In the genomic region with DNA sequence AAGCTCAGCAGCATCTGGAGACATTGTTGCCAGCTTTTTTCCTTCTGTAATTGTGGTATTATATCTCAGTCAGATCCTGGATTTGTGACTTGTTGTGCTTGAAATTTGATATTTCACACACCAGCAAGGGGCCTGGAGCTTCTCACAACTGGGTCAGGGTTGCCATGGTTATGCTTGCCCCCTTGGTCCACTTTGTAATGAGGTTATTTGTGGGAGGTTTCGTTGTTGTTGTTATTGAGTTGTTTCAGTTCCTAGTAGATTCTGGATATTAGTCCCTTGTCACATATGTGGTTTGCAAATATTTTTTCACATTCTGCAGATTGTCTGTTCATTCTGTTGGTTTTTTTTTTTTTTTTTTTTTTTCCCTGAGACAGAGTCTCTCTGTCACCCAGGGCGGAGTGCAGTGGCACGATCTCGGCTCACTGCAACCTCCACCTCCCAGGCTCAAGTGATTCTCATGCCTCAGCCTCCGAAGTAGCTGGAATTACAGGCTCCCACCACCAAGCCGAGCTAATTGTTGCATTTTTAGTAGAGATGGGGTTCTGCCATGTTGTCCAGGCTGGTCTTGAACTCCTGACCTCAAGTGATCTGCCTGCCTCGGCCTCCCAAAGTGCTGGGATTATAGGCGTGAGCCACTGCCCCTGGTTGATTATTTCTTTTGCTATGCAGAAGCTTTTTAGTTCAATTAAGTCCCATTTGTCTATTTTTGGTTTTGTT, we compare ENCODE assay signal across 15 cellular contexts.
A peak's percentile ranks its signal among the peaks of the same experiment; 100 is the strongest.
DNase-seq lines count a peak whose midpoint lies in the region; ATAC-seq lines count a peak whose summit lies in the region.
"Had no signal": no experiment of that assay in that cellular context is flagged by ENCODE, and none has a peak within 500 bp of the region (broad histone marks: within the 10 kb centered on the region; RNA-seq: fewer than 3 reads in every experiment).

No MANE protein-coding gene starts in this region.

- peak; percentile 47 for DNase-seq in brain pericyte (ENCODE audit: low read depth, low spot score)
- no peak for DNase-seq in H4 (ENCODE audit: low spot score)
- DNase-seq in activated CD4-positive, alpha-beta memory T cell treated with anti-CD3 and anti-CD28 coated beads, Interleukin-2, amount 10 ng/mL, durations not matched to agents 7 days and 5 days = no peak
- DNase-seq in DMS153 (lab: John Stamatoyannopoulos, UW) = no peak
- no peak for DNase-seq in stimulated activated CD4-positive, alpha-beta T cell treated with anti-CD3 and anti-CD28 coated beads, Interleukin-4, amount 100 ng/mL, for 24 hours
- DNase-seq: activated CD8-positive, alpha-beta memory T cell treated with anti-CD3 and anti-CD28 coated beads, Interleukin-2, amount 50 U/mL, for 4 hours; CD8-positive, alpha-beta T cell; H7; head of caudate nucleus; mucosa of descending colon; NCI-H1105; stimulated activated CD4-positive, alpha-beta T cell treated with anti-CD3 and anti-CD28 coated beads, Interleukin-12 subunit alpha, Interleukin-12 subunit beta, amount 100 ng/mL, for 4 hours had no signal

- POLR2A ChIA-PET in activated CD4-positive, alpha-beta memory T cell treated with anti-CD3 and anti-CD28 coated beads, Interleukin-2, amount 10 ng/mL, durations not matched to agents 7 days and 5 days (lab: Charles Lee) = no interaction called here

- no peak overlapping the region for H3K27ac Mint-ChIP-seq in activated CD4-positive, alpha-beta memory T cell treated with anti-CD3 and anti-CD28 coated beads, Interleukin-2, amount 10 ng/mL, durations not matched to agents 7 days and 5 days
- H3K27ac Mint-ChIP-seq: CD8-positive, alpha-beta T cell had no signal

- H3K4me3 Mint-ChIP-seq in activated CD4-positive, alpha-beta memory T cell treated with anti-CD3 and anti-CD28 coated beads, Interleukin-2, amount 10 ng/mL, durations not matched to agents 7 days and 5 days = no peak overlapping the region
- H3K4me3 Mint-ChIP-seq: CD8-positive, alpha-beta T cell had no signal

- H3K27me3 Mint-ChIP-seq in activated CD4-positive, alpha-beta memory T cell treated with anti-CD3 and anti-CD28 coated beads, Interleukin-2, amount 10 ng/mL, durations not matched to agents 7 days and 5 days = peaks cover 13% of the 10 kb centered on the region

- ATAC-seq in GM18499 (IDR thresholded peaks at IDR 0.05; ENCODE audit: insufficient read depth, unreplicated experiment) = peak; percentile 94
- peak; percentile 82 for ATAC-seq in GM21381 (IDR thresholded peaks at IDR 0.05; ENCODE audit: unreplicated experiment)
- peak; percentile 95 for ATAC-seq in HG03066 (IDR thresholded peaks at IDR 0.05; ENCODE audit: low read depth, unreplicated experiment)
- ATAC-seq: CD8-positive, alpha-beta T cell; mucosa of descending colon had no signal

- H3K36me3 Mint-ChIP-seq in activated CD4-positive, alpha-beta memory T cell treated with anti-CD3 and anti-CD28 coated beads, Interleukin-2, amount 10 ng/mL, durations not matched to agents 7 days and 5 days (ENCODE audit: low read depth) = no peaks in the 10 kb centered on the region
- H3K36me3 Mint-ChIP-seq: CD8-positive, alpha-beta T cell had no signal

- CTCF ChIA-PET in activated CD4-positive, alpha-beta memory T cell treated with anti-CD3 and anti-CD28 coated beads, Interleukin-2, amount 10 ng/mL, durations not matched to agents 7 days and 5 days (lab: Charles Lee) = no interaction called here

- no peaks in the 10 kb centered on the region for H3K9me3 Mint-ChIP-seq in activated CD4-positive, alpha-beta memory T cell treated with anti-CD3 and anti-CD28 coated beads, Interleukin-2, amount 10 ng/mL, durations not matched to agents 7 days and 5 days
- H3K9me3 Mint-ChIP-seq: CD8-positive, alpha-beta T cell had no signal

- H3K4me1 Mint-ChIP-seq in activated CD4-positive, alpha-beta memory T cell treated with anti-CD3 and anti-CD28 coated beads, Interleukin-2, amount 10 ng/mL, durations not matched to agents 7 days and 5 days = no peaks in the 10 kb centered on the region
